In genomic region chr6:136058852-136059251, GRCh38 we compare ENCODE assay signal across 25 cellular contexts.
"Had no signal": no experiment of that assay in that cellular context is flagged by ENCODE, and none has a peak within 500 bp of the region (broad histone marks: within the 10 kb centered on the region; RNA-seq: fewer than 3 reads in every experiment).

No MANE protein-coding gene starts in this region.

- H3K4me1 ChIP-seq: upper lobe of right lung had no signal

- DNase-seq: activated CD4-positive, alpha-beta memory T cell treated with anti-CD3 and anti-CD28 coated beads, Interleukin-2, amount 10 ng/mL, durations not matched to agents 7 days and 5 days; activated CD4-positive, alpha-beta T cell treated with anti-CD3 and anti-CD28 coated beads, Interleukin-2, amount 10 ng/mL, durations not matched to agents 7 days and 5 days; activated CD8-positive, alpha-beta memory T cell treated with anti-CD3 and anti-CD28 coated beads, Interleukin-2, amount 50 U/mL, for 48 hours; activated gamma-delta T cell; activated naive CD4-positive, alpha-beta T cell treated with anti-CD3 and anti-CD28 coated beads, Interleukin-2, amount 50 U/mL, for 16 hours; activated T-cell treated with anti-CD3 and anti-CD28 coated beads, Interleukin-2, amount 50 U/mL, for 24 hours; amniotic stem cell; central memory CD4-positive, alpha-beta T cell; dermis blood vessel endothelial cell; effector CD4-positive, alpha-beta T cell; esophagus squamous epithelium; kidney glomerular epithelial cell; mesendoderm; natural killer cell; right lobe of liver; stimulated activated CD4-positive, alpha-beta T cell treated with anti-CD3 and anti-CD28 coated beads, Interleukin-15, amount 100 ng/mL, for 24 hours; stimulated activated naive CD4-positive, alpha-beta T cell; tibial artery; upper lobe of right lung; WERI-Rb-1 had no signal

- H3K36me3 ChIP-seq: esophagus squamous epithelium, right lobe of liver, suprapubic skin, tibial artery, upper lobe of right lung, WERI-Rb-1 had no signal

- H3K27ac ChIP-seq: epithelial cell of prostate, esophagus squamous epithelium, right lobe of liver, suprapubic skin, tibial artery, upper lobe of right lung, WERI-Rb-1 had no signal

- H3K9me3 ChIP-seq: esophagus squamous epithelium, right lobe of liver, suprapubic skin, tibial artery, upper lobe of right lung had no signal

- H3K27me3 ChIP-seq: esophagus squamous epithelium, right lobe of liver, suprapubic skin, tibial artery, upper lobe of right lung had no signal

- ATAC-seq: activated CD4-positive, CD25-positive, alpha-beta regulatory T cell treated with anti-CD3 and anti-CD28 coated beads, Interleukin-2, amount 50 U/mL, for 24 hours; left lobe of liver; natural killer cell; right lobe of liver; upper lobe of right lung had no signal

- H3K4me3 ChIP-seq: esophagus squamous epithelium, lung, right lobe of liver, suprapubic skin, tibial artery, upper lobe of right lung had no signal
